1 cellular context compared by ENCODE assay signal in genomic region chr2:218908721-218909619, GRCh38.
TF ChIP-seq lines count a peak whose summit lies in the region.

No MANE protein-coding gene starts in this region.

TF ChIP-seq in K562, 482 proteins besides CTCF, POLR2A, EP300 and RAD21 (continued from another document and continues in another):
- TF ChIP-seq CUX1 (CRISPR knock-in tag; IDR thresholded peaks at IDR 0.05) = no peak
- no peak for TF ChIP-seq NFYB (IDR thresholded peaks at IDR 0.05; ENCODE audit: extremely low read depth, insufficient read length)
- peak in 1 of 2 experiments; percentile 63; a peak in 1 of 4 replicates for TF ChIP-seq SRF (CRISPR knock-in tag; IDR thresholded peaks at IDR 0.05)
- 0 out of 2 replicates have a peak, but pooled peaks have one; percentile 32 for TF ChIP-seq SREBF2 (CRISPR knock-in tag; IDR thresholded peaks at IDR 0.05)
- peak; percentile 95 for TF ChIP-seq RBFOX2 (IDR thresholded peaks at IDR 0.05; ENCODE audit: low read depth, low read length)
- no peak for TF ChIP-seq ZNF140 (CRISPR knock-in tag; IDR thresholded peaks at IDR 0.05)
- TF ChIP-seq ZBTB11 (CRISPR knock-in tag; IDR thresholded peaks at IDR 0.05) = no peak; a peak in 1 of 6 replicates
- peak; percentile 72 for TF ChIP-seq DIDO1 (tag; IDR thresholded peaks at IDR 0.05; ENCODE audit: low read depth)
- peak; percentile 38; the same call in 1 of the 2 replicates for TF ChIP-seq HMBOX1 (IDR thresholded peaks at IDR 0.05)
- TF ChIP-seq ZBTB43 (CRISPR knock-in tag; IDR thresholded peaks at IDR 0.05) = no peak
- no peak for TF ChIP-seq HDAC6 (IDR thresholded peaks at IDR 0.05; ENCODE audit: low read depth, low read length)
- TF ChIP-seq ZNF232 (CRISPR knock-in tag; IDR thresholded peaks at IDR 0.05) = no peak
- TF ChIP-seq ZMIZ1 (IDR thresholded peaks at IDR 0.05; ENCODE audit: low read depth in 2 of 2, low read length in 2 of 2) = no peak
- no peak for TF ChIP-seq ZNF75A (CRISPR knock-in tag; IDR thresholded peaks at IDR 0.05)
- TF ChIP-seq PTRF (tag; IDR thresholded peaks at IDR 0.05) = no peak
- TF ChIP-seq FOXA1 (IDR thresholded peaks at IDR 0.05; ENCODE audit: borderline replicate concordance) = no peak
- TF ChIP-seq DACH1 (IDR thresholded peaks at IDR 0.05; ENCODE audit: partially characterized antibody) = no peak
- no peak for TF ChIP-seq DEAF1 (CRISPR knock-in tag; IDR thresholded peaks at IDR 0.05)
- TF ChIP-seq NEUROD1 (IDR thresholded peaks at IDR 0.05; ENCODE audit: borderline replicate concordance, low read depth, low read length, partially characterized antibody) = no peak
- peak; percentile 57; the same call in 1 of the 2 replicates for TF ChIP-seq MTA3 (IDR thresholded peaks at IDR 0.05; ENCODE audit: borderline replicate concordance)
- no peak for TF ChIP-seq PRPF4 (IDR thresholded peaks at IDR 0.05; ENCODE audit: insufficient read depth, low read depth, low read length, poor library complexity, severe bottlenecking)
- peak; percentile 84 for TF ChIP-seq TCF7 (IDR thresholded peaks at IDR 0.05; ENCODE audit: borderline replicate concordance)
- TF ChIP-seq CHD7 (IDR thresholded peaks at IDR 0.05; ENCODE audit: low read depth, low read length) = no peak
- TF ChIP-seq MECOM (CRISPR knock-in tag; IDR thresholded peaks at IDR 0.05) = no peak
